Comparison of ENCODE assay signal across 8 cellular contexts in the genomic region with DNA sequence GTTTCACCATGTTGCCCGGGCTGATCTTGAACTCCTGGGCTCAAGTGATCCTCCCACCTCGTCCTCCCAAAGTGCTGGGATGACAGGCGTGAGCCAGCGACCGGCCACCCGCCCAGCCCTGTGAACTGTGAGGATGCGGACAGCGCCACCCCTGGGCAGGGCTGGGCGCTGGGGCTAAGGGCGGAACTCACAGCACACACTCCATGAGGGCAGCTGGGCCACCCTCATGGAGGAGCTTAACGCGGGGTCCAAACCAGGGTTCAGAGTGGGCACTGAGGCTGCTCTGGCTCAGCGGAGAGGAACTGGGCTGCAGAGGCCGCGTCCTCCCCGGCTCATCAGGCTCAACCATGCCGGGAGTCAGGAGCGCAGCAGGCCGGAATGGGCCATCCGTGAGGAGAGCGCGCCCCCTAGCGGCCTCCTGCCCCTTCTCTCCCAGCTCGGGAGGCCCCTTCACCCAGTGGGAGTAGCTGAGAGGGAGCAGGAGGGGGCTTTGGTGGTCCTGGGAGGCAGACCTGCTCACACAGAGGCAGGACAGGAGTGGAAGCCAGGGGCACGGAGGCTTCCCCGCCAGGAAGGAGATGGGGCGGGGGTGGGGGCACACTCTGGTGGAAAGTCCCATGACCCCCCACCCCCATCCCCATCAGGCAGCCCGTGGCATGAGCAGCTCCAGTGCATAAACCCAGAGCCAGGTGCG. TPM values are rescaled to one million over a fixed set of nuclear protein-coding genes. Genes with fewer than 3 reads are reported as not detected.
DNase-seq lines count a peak whose midpoint lies in the region; ATAC-seq and TF ChIP-seq lines count a peak whose summit lies in the region.

No MANE protein-coding gene starts in this region.

- intact Hi-C loops in left cardiac atrium (cut with DNase I): loop anchor here (1.0 to 10.0 kb wide), 6 partner anchors 43 to 220 kb away; no protein-coding TSS in a partner anchor

- peak; percentile 50 for ATAC-seq in T-helper 17 cell
- ATAC-seq in activated naive CD8-positive, alpha-beta T cell treated with anti-CD3 and anti-CD28 coated beads, Interleukin-2, amount 50 U/mL, for 24 hours: peak; percentile 75
- ATAC-seq in left cardiac atrium: peak; percentile 92 to 97
- no peak for ATAC-seq in HG02759 (IDR thresholded peaks at IDR 0.05; ENCODE audit: unreplicated experiment)
- ATAC-seq in HG02981 (IDR thresholded peaks at IDR 0.05; ENCODE audit: unreplicated experiment): no peak

- TF ChIP-seq CTCF in GM13976 (IDR thresholded peaks at IDR 0.05; ENCODE audit: borderline replicate concordance, control extremely low read depth, extremely low read depth, insufficient read depth, missing control alignments): peak; percentile 98

- H3K4me1 Mint-ChIP-seq in T-helper 17 cell: peaks cover 28% of the 10 kb centered on the region
- H3K4me1 Mint-ChIP-seq in activated naive CD8-positive, alpha-beta T cell treated with anti-CD3 and anti-CD28 coated beads, Interleukin-2, amount 50 U/mL, for 24 hours: no peaks in the 10 kb centered on the region

- peak overlapping the region; percentile 28 for H3K4me3 Mint-ChIP-seq in T-helper 17 cell
- no peak overlapping the region for H3K4me3 Mint-ChIP-seq in activated naive CD8-positive, alpha-beta T cell treated with anti-CD3 and anti-CD28 coated beads, Interleukin-2, amount 50 U/mL, for 24 hours

- in situ Hi-C loops in GM13976 (cut with MboI; ENCODE audit: low sequenced_read_pairs, unreplicated experiment): no loop called here

- H3K36me3 Mint-ChIP-seq in T-helper 17 cell (ENCODE audit: low read depth): peaks cover 18% of the 10 kb centered on the region
- peaks cover 19% of the 10 kb centered on the region for H3K36me3 Mint-ChIP-seq in activated naive CD8-positive, alpha-beta T cell treated with anti-CD3 and anti-CD28 coated beads, Interleukin-2, amount 50 U/mL, for 24 hours (ENCODE audit: low read depth)

- H3K27me3 Mint-ChIP-seq in T-helper 17 cell: no peaks in the 10 kb centered on the region
- H3K27me3 Mint-ChIP-seq in activated naive CD8-positive, alpha-beta T cell treated with anti-CD3 and anti-CD28 coated beads, Interleukin-2, amount 50 U/mL, for 24 hours: no peaks in the 10 kb centered on the region

- no peaks in the 10 kb centered on the region for H3K9me3 ChIP-seq in T-helper 17 cell (ENCODE audit: control insufficient read depth, low read length, poor library complexity, severe bottlenecking)

- peak; percentile 95 for DNase-seq in GM13976 (ENCODE audit: low spot score)
- DNase-seq in NCI-H1092 (lab: John Stamatoyannopoulos, UW): peak; percentile 38
- DNase-seq in T-helper 17 cell: peak; percentile 39 to 61 (median 54)
- peak; percentile 81 for DNase-seq in activated naive CD8-positive, alpha-beta T cell treated with anti-CD3 and anti-CD28 coated beads, Interleukin-2, amount 50 U/mL, for 24 hours
- peak; percentile 86 for DNase-seq in left cardiac atrium
- DNase-seq in retina: peak; percentile 92

- peak overlapping the region; percentile 91 for H3K27ac Mint-ChIP-seq in T-helper 17 cell
- H3K27ac Mint-ChIP-seq in activated naive CD8-positive, alpha-beta T cell treated with anti-CD3 and anti-CD28 coated beads, Interleukin-2, amount 50 U/mL, for 24 hours: no peak overlapping the region

- no peaks in the 10 kb centered on the region for H3K9me3 Mint-ChIP-seq in activated naive CD8-positive, alpha-beta T cell treated with anti-CD3 and anti-CD28 coated beads, Interleukin-2, amount 50 U/mL, for 24 hours

RNA-seq across cellular contexts. Expression of gene CORO7, which starts 13.8 kb away (rescaled TPM):
- 100 to 1,000 TPM; 733 to 757 TPM for total RNA-seq in T-helper 17 cell
- total RNA-seq in left cardiac atrium: 10 to 100 TPM; 15.6 to 19.5 TPM

RNA-seq across cellular contexts. Expression of gene DNAJA3, which starts 23.1 kb away (rescaled TPM):
- total RNA-seq in T-helper 17 cell (10 to 100 TPM; 27.9 to 29.7 TPM), left cardiac atrium (10 to 100 TPM; 44.6 to 48.3 TPM)

RNA-seq across cellular contexts. Expression of gene VASN, which starts 30.9 kb away (rescaled TPM):
- total RNA-seq in T-helper 17 cell: under 1 TPM; 0.55 to 0.57 TPM
- 10 to 100 TPM; 10.6 to 20.0 TPM for total RNA-seq in left cardiac atrium

RNA-seq across cellular contexts. Expression of gene PAM16, which starts 51.5 kb away (rescaled TPM):
- total RNA-seq in T-helper 17 cell (10 to 100 TPM; 32.3 to 41.4 TPM), left cardiac atrium (10 to 100 TPM; 51.0 to 64.3 TPM)

Comparison
In these comparisons a context has a peak if more than half of its experiments do, and no peak if none do; other contexts are left out.
1. DNase-seq: peak in every context shown above with its lines; median percentile 95 in GM13976; 92 in retina; 86 in left cardiac atrium; 81 in activated naive CD8-positive, alpha-beta T cell treated with anti-CD3 and anti-CD28 coated beads, Interleukin-2, amount 50 U/mL, for 24 hours; 54 in T-helper 17 cell; 38 in NCI-H1092.
2. ATAC-seq: peak in T-helper 17 cell (single experiment), activated naive CD8-positive, alpha-beta T cell treated with anti-CD3 and anti-CD28 coated beads, Interleukin-2, amount 50 U/mL, for 24 hours (single experiment) and left cardiac atrium (2 of 2); none in HG02759 (single experiment) and HG02981 (single experiment).
3. RNA of gene CORO7, which starts 13.8 kb away (total RNA-seq): 733 to 757 TPM in T-helper 17 cell; 15.6 to 19.5 TPM in left cardiac atrium; every median in the first group is over 10 times any median in the second.
4. RNA of gene VASN, which starts 30.9 kb away (total RNA-seq): 10.6 to 20.0 TPM in left cardiac atrium; 0.55 to 0.57 TPM in T-helper 17 cell; every median in the first group is over 4 times any median in the second.